25 cellular contexts compared by ENCODE assay signal in genomic region chr3:189184566-189184965, GRCh38.
"Had no signal": no experiment of that assay in that cellular context is flagged by ENCODE, and none has a peak within 500 bp of the region (broad histone marks: within the 10 kb centered on the region; RNA-seq: fewer than 3 reads in every experiment).

No MANE protein-coding gene starts in this region.

- ATAC-seq: left colon; natural killer cell; right cardiac atrium; sciatic nerve; stimulated activated effector memory CD8-positive, alpha-beta T cell treated with anti-CD3 and anti-CD28 coated beads, Interleukin-12 subunit alpha, Interleukin-12 subunit beta, amount 100 ng/mL, for 72 hours had no signal

- H3K4me1 ChIP-seq: left ventricle myocardium inferior, neural progenitor cell, spleen, vagina had no signal

- H3K36me3 ChIP-seq: left ventricle myocardium inferior, neural progenitor cell, neutrophil, ovary, spleen, thyroid gland, transverse colon, upper lobe of left lung, vagina had no signal

- H3K4me2 ChIP-seq: neural progenitor cell had no signal

- H3K27me3 ChIP-seq: neural progenitor cell, neutrophil, ovary, spleen, thyroid gland, transverse colon, upper lobe of left lung, vagina had no signal

- H2AFZ ChIP-seq: neural progenitor cell had no signal

- H3K9ac ChIP-seq: neural progenitor cell had no signal

- H3K27ac ChIP-seq: left ventricle myocardium inferior, neural progenitor cell, neutrophil, ovary, skin epidermis, spleen, thyroid gland, transverse colon, upper lobe of left lung, vagina had no signal

- DNase-seq: hippocampal formation; kidney; left colon; left ventricle myocardium inferior; mesendoderm; naive B cell; natural killer cell; nephron progenitor cell; ovary; retina; right cardiac atrium; spleen; stimulated activated CD4-positive, alpha-beta T cell treated with anti-CD3 and anti-CD28 coated beads, Interleukin-4, amount 100 ng/mL, for 24 hours; stimulated activated naive CD4-positive, alpha-beta T cell; substantia nigra; thyroid gland; transverse colon; upper lobe of left lung had no signal

- FAIRE-seq: kidney had no signal

- H3K4me3 ChIP-seq: left ventricle myocardium inferior, lung, neural progenitor cell, ovary, skin epidermis, spleen, thyroid gland, transverse colon, upper lobe of left lung, vagina had no signal

- H3K9me3 ChIP-seq: neutrophil, thyroid gland, vagina had no signal
